ENCODE assay signal across 9 cellular contexts in genomic region chr10:127908106-127908957, GRCh38. TPM values are rescaled to one million over a fixed set of nuclear protein-coding genes. Genes with fewer than 3 reads are reported as not detected.
DNase-seq lines count a peak whose midpoint lies in the region; ATAC-seq and TF ChIP-seq lines count a peak whose summit lies in the region.
"Had no signal": no experiment of that assay in that cellular context is flagged by ENCODE, and none has a peak within 500 bp of the region (broad histone marks: within the 10 kb centered on the region; RNA-seq: fewer than 3 reads in every experiment).

No MANE protein-coding gene starts in this region.

- no peak overlapping the region for H3K23ac ChIP-seq in IMR-90 (ENCODE audit: low read depth, low read length)

- no peak overlapping the region for H3K14ac ChIP-seq in IMR-90 (replicated peaks; ENCODE audit: low read depth, low read length)

- H3K9ac ChIP-seq in IMR-90 (ENCODE audit: low read depth, low read length), result no peak overlapping the region

- intact Hi-C loops in IMR-90 (cut with micrococcal nuclease), result loop anchor here (10.0 kb wide), 1 partner anchor 246 kb away; no protein-coding TSS in a partner anchor
- intact Hi-C loops in CD8-positive, alpha-beta T cell (cut with DNase I, micrococcal nuclease), result no loop called here

- DNase-seq in AG09309 (ENCODE audit: low read depth) (peak; percentile 42), IMR-90 (peak; percentile 74), dermis microvascular lymphatic vessel endothelial cell (ENCODE audit: low read depth in 2 of 2) (peak; percentile 83 to 96), nephron progenitor cell (no peak), T-helper 9 cell (no peak), GOT3 (lab: John Stamatoyannopoulos, UW) (no peak)
- no peak for DNase-seq in CD8-positive, alpha-beta T cell

- H2AFZ ChIP-seq in IMR-90 (replicated peaks; ENCODE audit: low read length, poor library complexity), result no peak overlapping the region

- peaks cover 3% of the 10 kb centered on the region; the same call in 1 of the 2 replicates for H3K27me3 ChIP-seq in IMR-90 (ENCODE audit: control insufficient read depth, insufficient read depth, low read length)
- H3K27me3 ChIP-seq in CD8-positive, alpha-beta T cell (ENCODE audit: insufficient read depth, low read length), result no peaks in the 10 kb centered on the region

- H3K4me1 ChIP-seq in IMR-90 (ENCODE audit: control insufficient read depth, insufficient read depth, low read length), result peaks cover 4% of the 10 kb centered on the region; the same call in 1 of the 2 replicates
- H3K4me1 ChIP-seq in CD8-positive, alpha-beta T cell (ENCODE audit: insufficient read depth, low read length), result no peaks in the 10 kb centered on the region

- POLR2A ChIA-PET in IMR-90 (lab: Charles Lee; ENCODE audit: unreplicated experiment), result no interaction called here
- POLR2A ChIA-PET in CD8-positive, alpha-beta T cell (lab: Charles Lee), result no interaction called here

- H3K4me3 ChIP-seq in AG09309 (ENCODE audit: control insufficient read depth, low read depth, low read length) (no peak overlapping the region), IMR-90 (ENCODE audit: insufficient read depth, low read depth, low read length) (no peak overlapping the region)
- H3K4me3 ChIP-seq in CD8-positive, alpha-beta T cell (ENCODE audit: low read depth, low read length), result no peak overlapping the region

- 40% methylated on average over 1 of the region's 13 CpGs; no CpG with 5 or more reads in 1 of the 2 experiments for WGBS in IMR-90 (ENCODE audit: extremely low coverage in 2 of 2, insufficient read length in 1 of 2), 2 experiments

- no peaks in the 10 kb centered on the region for H3K36me3 Mint-ChIP-seq in nephron progenitor cell (ENCODE audit: low read depth)
- H3K36me3 Mint-ChIP-seq in CD8-positive, alpha-beta T cell, result no peaks in the 10 kb centered on the region

- CTCF ChIA-PET in IMR-90 (lab: Yijun Ruan, JAX), result interaction anchor here (0.9 kb wide), 1 partner anchor 161 kb away, joined by 3 read pairs; no protein-coding TSS in a partner anchor
- CTCF ChIA-PET in CD8-positive, alpha-beta T cell (lab: Charles Lee), result interaction anchor here (4.6 to 5.5 kb wide), 2 partner anchors 103 to 162 kb away, joined by 38 to 47 read pairs; no protein-coding TSS in a partner anchor

- no peak overlapping the region for H4K8ac ChIP-seq in IMR-90 (ENCODE audit: low read depth in 2 of 2, low read length in 2 of 2)

- H3K18ac ChIP-seq in IMR-90 (ENCODE audit: low read depth, low read length), result no peak overlapping the region

- no peak overlapping the region for H2BK5ac ChIP-seq in IMR-90 (ENCODE audit: low read depth, low read length, poor library complexity, severe bottlenecking)

- H3K9me3 Mint-ChIP-seq in nephron progenitor cell, result no peaks in the 10 kb centered on the region
- H3K9me3 Mint-ChIP-seq in CD8-positive, alpha-beta T cell, result no peaks in the 10 kb centered on the region
- H3K9me3 Mint-ChIP-seq: central memory CD8-positive, alpha-beta T cell had no signal

- H4K20me1 ChIP-seq in IMR-90 (ENCODE audit: insufficient read depth, low read length), result no peaks in the 10 kb centered on the region

- no peak for TF ChIP-seq CTCF in AG09309 (IDR thresholded peaks at IDR 0.05; ENCODE audit: control insufficient read depth, insufficient read depth, low read depth, low read length, missing control alignments)
- no peak for TF ChIP-seq CTCF in IMR-90 (conservative IDR thresholded peaks at IDR 0.05; ENCODE audit: low read depth, low read length)
- no peak for TF ChIP-seq CTCF in nephron progenitor cell (IDR thresholded peaks at IDR 0.05)
- no peak for TF ChIP-seq CTCF in CD8-positive, alpha-beta T cell (IDR thresholded peaks at IDR 0.05)

- H3K79me1 ChIP-seq in IMR-90 (ENCODE audit: low read depth in 1 of 2, low read length in 2 of 2), result no peaks in the 10 kb centered on the region

- H2BK120ac ChIP-seq in IMR-90 (ENCODE audit: low read depth, low read length), result no peak overlapping the region

- H3K4me3 Mint-ChIP-seq in nephron progenitor cell, result peak overlapping the region; percentile 66
- no peak overlapping the region for H3K4me3 Mint-ChIP-seq in CD8-positive, alpha-beta T cell
- H3K4me3 Mint-ChIP-seq: central memory CD8-positive, alpha-beta T cell had no signal

- no peak for TF ChIP-seq RAD21 in IMR-90 (IDR thresholded peaks at IDR 0.05; ENCODE audit: low read length)

- no peak overlapping the region for H2BK20ac ChIP-seq in IMR-90 (ENCODE audit: low read depth, low read length)

- no peak for TF ChIP-seq POLR2A in IMR-90 (IDR thresholded peaks at IDR 0.05; ENCODE audit: low read depth, low read length)

- no peaks in the 10 kb centered on the region for H3K9me3 ChIP-seq in IMR-90 (ENCODE audit: control insufficient read depth, insufficient read depth, low read length)
- H3K9me3 ChIP-seq in CD8-positive, alpha-beta T cell (ENCODE audit: low read length), result no peaks in the 10 kb centered on the region

- H2AK9ac ChIP-seq in IMR-90 (replicated peaks; ENCODE audit: low read depth, low read length, poor library complexity), result peak overlapping the region; percentile 28

- H3K4me2 ChIP-seq in IMR-90 (ENCODE audit: low read depth, low read length), result no peak overlapping the region

- H4K5ac ChIP-seq in IMR-90 (ENCODE audit: low read depth, low read length), result no peak overlapping the region

- H3K4me1 Mint-ChIP-seq in nephron progenitor cell, result peaks cover 14% of the 10 kb centered on the region
- no peaks in the 10 kb centered on the region for H3K4me1 Mint-ChIP-seq in CD8-positive, alpha-beta T cell (ENCODE audit: low read depth)
- H3K4me1 Mint-ChIP-seq: central memory CD8-positive, alpha-beta T cell had no signal

- no peak overlapping the region for H3K27ac ChIP-seq in IMR-90 (ENCODE audit: insufficient read depth, low read length)
- H3K27ac ChIP-seq in CD8-positive, alpha-beta T cell (ENCODE audit: low read depth, low read length), result no peak overlapping the region

- ATAC-seq in IMR-90 (ENCODE audit: low read depth), result no peak
- no peak for ATAC-seq in CD8-positive, alpha-beta T cell
- no peak for ATAC-seq in GM18870 (IDR thresholded peaks at IDR 0.05; ENCODE audit: unreplicated experiment)

- no peak overlapping the region for H3K4ac ChIP-seq in IMR-90 (ENCODE audit: low read depth, low read length)

- H2BK15ac ChIP-seq in IMR-90 (ENCODE audit: low read depth, low read length), result no peak overlapping the region

- H3K27ac Mint-ChIP-seq in nephron progenitor cell, result no peak overlapping the region
- H3K27ac Mint-ChIP-seq in CD8-positive, alpha-beta T cell, result no peak overlapping the region

- no peak overlapping the region; the same call in 1 of the 2 replicates for H2AK5ac ChIP-seq in IMR-90 (ENCODE audit: low read depth, low read length)

- in situ Hi-C loops in IMR-90 (cut with MboI; ENCODE audit: low sequenced_read_pairs), result no loop called here

- H3K36me3 ChIP-seq in IMR-90 (ENCODE audit: control insufficient read depth, insufficient read depth, low read length), result no peaks in the 10 kb centered on the region
- H3K36me3 ChIP-seq in CD8-positive, alpha-beta T cell (ENCODE audit: insufficient read depth, low read length), result no peaks in the 10 kb centered on the region

- peaks cover 11% of the 10 kb centered on the region for H3K9me1 ChIP-seq in IMR-90 (ENCODE audit: insufficient read depth, low read length)

- H3K27me3 Mint-ChIP-seq in nephron progenitor cell (ENCODE audit: low read depth, poor library complexity), result peaks cover 69% of the 10 kb centered on the region
- H3K27me3 Mint-ChIP-seq in CD8-positive, alpha-beta T cell (ENCODE audit: low read depth), result peaks cover 32% of the 10 kb centered on the region

- no peak overlapping the region for H3K56ac ChIP-seq in IMR-90 (ENCODE audit: extremely low read depth, insufficient read depth, low read length)

- BruUV-seq in IMR-90 (replicated peaks; lab: Mats Ljungman, UMichigan), result no TSS peak

- H4K91ac ChIP-seq in IMR-90 (ENCODE audit: insufficient read depth, low read depth, low read length), result no peak overlapping the region

- dilution Hi-C loops in IMR-90 (cut with HindIII; ENCODE audit: low sequenced_read_pairs, unreplicated experiment), result no loop called here

TF ChIP-seq in IMR-90, 13 proteins besides CTCF, POLR2A, EP300 and RAD21:
- 0 out of 2 replicates have a peak, but pooled peaks have one; percentile 13 for TF ChIP-seq FOS (IDR thresholded peaks at IDR 0.05; ENCODE audit: low read depth, low read length)
- TF ChIP-seq CEBPB (IDR thresholded peaks at IDR 0.05; ENCODE audit: low read depth, low read length), result no peak

RNA-seq across cellular contexts. Expression of gene PTPRE, which starts 1.4 kb away (rescaled TPM):
- total RNA-seq in IMR-90 (2012; rRNA removed), result 0.54 and 0.56 TPM in 2 replicates
- 0.26 and 0.34 TPM in 2 replicates for polyA plus RNA-seq in IMR-90 (2012; rRNA removed)
- 0.12 and 0.56 TPM in 2 replicates for polyA plus RNA-seq in IMR-90 (2012; cell fraction: cytosol; rRNA removed)
- polyA plus RNA-seq in IMR-90 (2012; cell fraction: nucleus; rRNA removed; ENCODE audit: low replicate concordance), result 0.62 and 0.84 TPM in 2 replicates
- 117 and 240 TPM in 2 replicates for total RNA-seq in dermis microvascular lymphatic vessel endothelial cell
- total RNA-seq in CD8-positive, alpha-beta T cell, result 10 to 100 TPM; 72.0 to 80.4 TPM

RNA-seq across cellular contexts. Expression of gene CLRN3, which starts 15.6 kb away (rescaled TPM):
- total RNA-seq in IMR-90 (2012; rRNA removed), result not detected in 2 replicates
- polyA plus RNA-seq in IMR-90 (2012; rRNA removed), result not detected in 2 replicates
- polyA plus RNA-seq in IMR-90 (2012; cell fraction: cytosol; rRNA removed), result not detected in 2 replicates
- polyA plus RNA-seq in IMR-90 (2012; cell fraction: nucleus; rRNA removed; ENCODE audit: low replicate concordance), result not detected in 2 replicates
- 0.13 and 0.25 TPM in 2 replicates for total RNA-seq in dermis microvascular lymphatic vessel endothelial cell
- total RNA-seq in CD8-positive, alpha-beta T cell, result not detected

Comparison
In these comparisons a context has a peak if more than half of its experiments do, and no peak if none do; other contexts are left out.
1. DNase-seq: peak in AG09309 (single experiment), IMR-90 (single experiment) and dermis microvascular lymphatic vessel endothelial cell (2 of 2); none in nephron progenitor cell (single experiment), T-helper 9 cell (single experiment), CD8-positive, alpha-beta T cell (0 of 7) and GOT3 (single experiment).
2. RNA of gene PTPRE, which starts 1.4 kb away (total RNA-seq): 117 to 240 TPM in dermis microvascular lymphatic vessel endothelial cell and 72.0 to 80.4 TPM in CD8-positive, alpha-beta T cell; 0.54 to 0.56 TPM in IMR-90; every median in the first group is over 10 times any median in the second.